In the genomic region with DNA sequence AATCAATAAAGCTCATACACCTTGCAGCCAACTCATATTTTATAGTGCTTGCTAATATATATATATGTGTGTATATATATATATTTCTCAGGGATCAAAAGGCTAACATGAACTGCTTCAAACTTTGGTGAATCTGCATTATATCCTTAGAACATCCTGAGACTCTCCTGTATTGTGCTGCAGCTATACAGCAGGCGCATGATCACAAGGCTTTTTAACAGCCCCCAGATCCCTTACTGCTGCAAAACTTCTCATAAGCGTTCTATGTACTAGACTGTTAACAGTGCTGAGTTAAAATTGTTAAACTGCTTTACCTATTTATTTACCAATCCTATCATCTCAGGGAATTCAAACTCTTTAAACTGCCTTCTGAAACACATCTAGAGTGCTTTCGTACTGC, we compare ENCODE assay signal across 8 cellular contexts. TPM values are rescaled to one million over a fixed set of nuclear protein-coding genes. Genes with fewer than 3 reads are reported as not detected.
DNase-seq lines count a peak whose midpoint lies in the region; ATAC-seq, FAIRE-seq and TF ChIP-seq lines count a peak whose summit lies in the region.

No MANE protein-coding gene starts in this region.

- in situ Hi-C loops in ACHN (cut with HindIII; ENCODE audit: low pct_ligation_motif_present, low pct_unique_long_range_greater_than_20kb, low sequenced_read_pairs): no loop called here

- TF ChIP-seq CTCF in GM06990 (IDR thresholded peaks at IDR 0.05; ENCODE audit: insufficient read depth, low read length, poor library complexity, severe bottlenecking) (no peak), OCI-LY1 (IDR thresholded peaks at IDR 0.05; ENCODE audit: low read length) (no peak)

- H3K9ac ChIP-seq in OCI-LY1 (ENCODE audit: low read length) (peak overlapping the region; percentile 94), neuronal stem cell (ENCODE audit: low read depth, low read length, poor library complexity) (no peak overlapping the region)

- H3K9me2 ChIP-seq in OCI-LY1 (ENCODE audit: low read depth, low read length): no peaks in the 10 kb centered on the region

- H3K4me3 ChIP-seq in GM06990 (replicated peaks; ENCODE audit: low read depth, low read length): peak overlapping the region; percentile 82
- H3K4me3 ChIP-seq in OCI-LY1 (ENCODE audit: low read depth, low read length, poor library complexity, severe bottlenecking): peak overlapping the region; percentile 95
- H3K4me3 ChIP-seq in neuronal stem cell (ENCODE audit: low read length in 2 of 2): peak overlapping the region; percentile 74 to 99

- H3K79me2 ChIP-seq in OCI-LY1 (ENCODE audit: insufficient read depth, low read length): peaks cover 61% of the 10 kb centered on the region

- H4K20me1 ChIP-seq in OCI-LY1 (ENCODE audit: insufficient read depth, low read length): no peaks in the 10 kb centered on the region

- H2BK5ac ChIP-seq in neuronal stem cell (ENCODE audit: low read length): no peak overlapping the region

- peaks cover 0 to 8% of the 10 kb centered on the region in 2 donors for H3K27me3 Mint-ChIP-seq in effector memory CD8-positive, alpha-beta T cell

- H3K4me1 Mint-ChIP-seq in effector memory CD8-positive, alpha-beta T cell (ENCODE audit: low read depth in 2 of 2): peaks cover 27 to 39% of the 10 kb centered on the region in 2 donors

- no peak overlapping the region for H2BK120ac ChIP-seq in neuronal stem cell (ENCODE audit: low read depth, low read length)

- no peak for ATAC-seq in effector memory CD8-positive, alpha-beta T cell (replicated peaks)
- ATAC-seq in HG03196 (IDR thresholded peaks at IDR 0.05; ENCODE audit: unreplicated experiment) (no peak), GM19452 (IDR thresholded peaks at IDR 0.05; ENCODE audit: unreplicated experiment) (no peak)

- no peak overlapping the region for H4K91ac ChIP-seq in neuronal stem cell (ENCODE audit: low read depth, low read length, poor library complexity)

- no peak overlapping the region for H4K8ac ChIP-seq in neuronal stem cell (ENCODE audit: low read depth, low read length)

- no peaks in the 10 kb centered on the region for H3K27me3 ChIP-seq in GM06990 (replicated peaks; ENCODE audit: control insufficient read depth, insufficient read depth, low read length)
- H3K27me3 ChIP-seq in OCI-LY1 (ENCODE audit: insufficient read depth, low read length): no peaks in the 10 kb centered on the region
- H3K27me3 ChIP-seq in neuronal stem cell (ENCODE audit: control insufficient read depth in 3 of 3, insufficient read depth in 3 of 3, low read depth in 1 of 3, low read length in 3 of 3): no peaks in the 10 kb centered on the region

- H3K4me1 ChIP-seq in OCI-LY1 (ENCODE audit: insufficient read depth, low read length, severe bottlenecking): peaks cover 50% of the 10 kb centered on the region
- peaks cover 0 to 4% of the 10 kb centered on the region in 2 donors for H3K4me1 ChIP-seq in neuronal stem cell (ENCODE audit: control insufficient read depth in 2 of 2, insufficient read depth in 1 of 2, low read depth in 1 of 2, low read length in 2 of 2)

- no peak overlapping the region for H3K23ac ChIP-seq in neuronal stem cell (ENCODE audit: low read depth, low read length, poor library complexity)

- H3K36me3 ChIP-seq in GM06990 (ENCODE audit: control insufficient read depth, insufficient read depth, low read length): no peaks in the 10 kb centered on the region
- peaks cover 21% of the 10 kb centered on the region; the same call in 1 of the 2 replicates for H3K36me3 ChIP-seq in OCI-LY1 (ENCODE audit: insufficient read depth, low read length)
- H3K36me3 ChIP-seq in neuronal stem cell (replicated peaks in 1 of 2; ENCODE audit: control insufficient read depth in 2 of 2, insufficient read depth in 2 of 2, low read length in 2 of 2): peaks cover 0 to 14% of the 10 kb centered on the region in 2 donors

- H2BK12ac ChIP-seq in neuronal stem cell (ENCODE audit: low read length): no peak overlapping the region

- no peak overlapping the region for H3K14ac ChIP-seq in neuronal stem cell (ENCODE audit: low read length)

- H3F3A ChIP-seq in OCI-LY1 (ENCODE audit: insufficient read depth, low read length): no peaks in the 10 kb centered on the region

- H3K36me3 Mint-ChIP-seq in effector memory CD8-positive, alpha-beta T cell (ENCODE audit: insufficient read depth): peaks cover 18% of the 10 kb centered on the region

- FAIRE-seq in urothelium cell line (lab: Jason Lieb, UNC): no peak

- peak overlapping the region; percentile 93 to 96 for H3K4me3 Mint-ChIP-seq in effector memory CD8-positive, alpha-beta T cell

- H3K9me3 Mint-ChIP-seq in effector memory CD8-positive, alpha-beta T cell: no peaks in the 10 kb centered on the region

- DNase-seq in GM06990 (ENCODE audit: extremely low read depth, insufficient read length) (no peak), neuronal stem cell (ENCODE audit: low spot score) (no peak), ACHN (no peak), urothelium cell line (ENCODE audit: low spot score) (no peak)
- DNase-seq in effector memory CD8-positive, alpha-beta T cell: no peak

- H3K9me3 ChIP-seq in OCI-LY1 (ENCODE audit: low read length) (no peaks in the 10 kb centered on the region; the same call in 1 of the 2 replicates), neuronal stem cell (replicated peaks in 1 of 2; ENCODE audit: control insufficient read depth in 2 of 2, insufficient read depth in 1 of 2, low read depth in 1 of 2, low read length in 2 of 2) (peaks cover 0 to 2% of the 10 kb centered on the region in 2 donors)

- peaks cover 2% of the 10 kb centered on the region for H3K79me1 ChIP-seq in neuronal stem cell (ENCODE audit: low read depth, low read length)

- no peak overlapping the region for H2AFZ ChIP-seq in OCI-LY1 (ENCODE audit: low read length)
- H2AFZ ChIP-seq in neuronal stem cell (ENCODE audit: low read length): no peak overlapping the region

- H2AK5ac ChIP-seq in neuronal stem cell (ENCODE audit: low read depth, low read length): no peak overlapping the region

- H3K27ac ChIP-seq in OCI-LY1 (ENCODE audit: low read depth, low read length, poor library complexity, severe bottlenecking) (peak overlapping the region; percentile 13), neuronal stem cell (replicated peaks; ENCODE audit: low read length) (no peak overlapping the region)

- H3K18ac ChIP-seq in neuronal stem cell (ENCODE audit: low read length): no peak overlapping the region

- H3K4ac ChIP-seq in neuronal stem cell (ENCODE audit: low read length): no peak overlapping the region

- WGBS in neuronal stem cell (ENCODE audit: extremely low coverage in 2 of 2, insufficient read length in 2 of 2, insufficient replicate concordance in 1 of 2), 2 donors: no CpG with 5 or more reads among the region's 3 CpGs

- peak overlapping the region in 1 of 2 donors; percentile 96 for H3K27ac Mint-ChIP-seq in effector memory CD8-positive, alpha-beta T cell

- no peak overlapping the region for H2BK15ac ChIP-seq in neuronal stem cell (ENCODE audit: low read length)

- H3K4me2 ChIP-seq in OCI-LY1 (ENCODE audit: low read length) (peak overlapping the region; percentile 97), neuronal stem cell (ENCODE audit: insufficient read depth, low read length, poor library complexity, severe bottlenecking) (peak overlapping the region; percentile 55)

RNA-seq across cellular contexts. Expression of a gene that starts 1.3 kb away (rescaled TPM):
- 22.8 TPM for polyA plus RNA-seq in neuronal stem cell (2013, experiment 1 of 2)
- polyA plus RNA-seq in neuronal stem cell (2013, experiment 2 of 2): 23.3 TPM

RNA-seq across cellular contexts. Expression of a gene that starts 55.4 kb away (rescaled TPM):
- polyA plus RNA-seq in neuronal stem cell (2013, experiment 1 of 2): 181 TPM
- polyA plus RNA-seq in neuronal stem cell (2013, experiment 2 of 2): 177 TPM
